8 cellular contexts compared by ENCODE assay signal in genomic region chr1:235328271-235329138, GRCh38. TPM values are rescaled to one million over a fixed set of nuclear protein-coding genes. Genes with fewer than 3 reads are reported as not detected.
A peak's percentile ranks its signal among the peaks of the same experiment; 100 is the strongest.
DNase-seq lines count a peak whose midpoint lies in the region; ATAC-seq, FAIRE-seq and TF ChIP-seq lines count a peak whose summit lies in the region.

GGPS1 (plus strand) TSS chr1:235328570; CDS start chr1:235335265, 6,695 bp downstream.

- peak; percentile 83 for TF ChIP-seq POLR2A in GM12891 (IDR thresholded peaks at IDR 0.05; ENCODE audit: low read depth, low read length)

- peak within 1 kb of the TSS; percentile 77 for H2AFZ ChIP-seq in parathyroid adenoma

- H3K4me1 ChIP-seq in adipocyte (ENCODE audit: control insufficient read depth, insufficient read depth, low read length): peaks cover 40% of the 10 kb centered on the region
- H3K4me1 ChIP-seq in cardiac muscle cell (ENCODE audit: low read depth): peaks cover 35% of the 10 kb centered on the region
- peaks cover 7% of the 10 kb centered on the region for H3K4me1 ChIP-seq in parathyroid adenoma
- peaks cover 0 to 63% (median 55%) of the 10 kb centered on the region in 4 donors for H3K4me1 ChIP-seq in tibial artery

- DNase-seq in GM12891 (ENCODE audit: insufficient read length, low spot score): peak; percentile 56
- DNase-seq in NCI-H1436 (lab: John Stamatoyannopoulos, UW): peak; percentile 100
- DNase-seq in SW480 (ENCODE audit: low spot score): peak; percentile 100
- DNase-seq in adipocyte (ENCODE audit: low read depth): peak; percentile 100
- DNase-seq in cardiac muscle cell (ENCODE audit: low read depth in 1 of 2, low spot score in 1 of 2): peak; percentile 99 to 100
- DNase-seq in tibial artery: peak; percentile 97 to 99

- H3K36me3 ChIP-seq in adipocyte (ENCODE audit: control insufficient read depth, insufficient read depth, low read length, severe bottlenecking) (no peaks in the 10 kb centered on the region), cardiac muscle cell (no peaks in the 10 kb centered on the region), parathyroid adenoma (ENCODE audit: control insufficient read depth, insufficient read depth, low read length) (no peaks in the 10 kb centered on the region), tibial artery (peaks cover 0 to 7% (median 0%) of the 10 kb centered on the region in 3 donors)

- TF ChIP-seq CTCF in cardiac muscle cell (IDR thresholded peaks at IDR 0.05; ENCODE audit: low read depth, low read length) (no peak), parathyroid adenoma (IDR thresholded peaks at IDR 0.05) (no peak), tibial artery (IDR thresholded peaks at IDR 0.05) (no peak)

- peak; percentile 72 for ATAC-seq in HG02840 (IDR thresholded peaks at IDR 0.05; ENCODE audit: low FRiP score, unreplicated experiment)

- H3K9me3 ChIP-seq in adipocyte (ENCODE audit: control insufficient read depth, low read length) (no peaks in the 10 kb centered on the region), cardiac muscle cell (ENCODE audit: low read depth) (no peaks in the 10 kb centered on the region), parathyroid adenoma (ENCODE audit: control insufficient read depth, low read length) (no peaks in the 10 kb centered on the region), tibial artery (no peaks in the 10 kb centered on the region)

- FAIRE-seq in GM12891 (lab: Jason Lieb, UNC): peak; percentile 99

- peak within 1 kb of the TSS; percentile 99 for H3K4me3 ChIP-seq in adipocyte (ENCODE audit: low read length)
- peak within 1 kb of the TSS; percentile 99 for H3K4me3 ChIP-seq in cardiac muscle cell
- peak within 1 kb of the TSS; percentile 83 for H3K4me3 ChIP-seq in parathyroid adenoma (ENCODE audit: low read depth, low read length)
- H3K4me3 ChIP-seq in tibial artery: peak within 1 kb of the TSS; percentile 77 to 98

- H3K27me3 ChIP-seq in adipocyte (replicated peaks; ENCODE audit: control insufficient read depth, insufficient read depth, low read length) (no peaks in the 10 kb centered on the region), cardiac muscle cell (no peaks in the 10 kb centered on the region), parathyroid adenoma (ENCODE audit: control insufficient read depth, insufficient read depth, low read length) (no peaks in the 10 kb centered on the region), tibial artery (no peaks in the 10 kb centered on the region)

- peak within 1 kb of the TSS; percentile 97 for H3K4me2 ChIP-seq in parathyroid adenoma (ENCODE audit: low read length)

- peak within 1 kb of the TSS; percentile 96 for H3K27ac ChIP-seq in cardiac muscle cell
- peak within 1 kb of the TSS; percentile 94 for H3K27ac ChIP-seq in parathyroid adenoma
- peak within 1 kb of the TSS; percentile 96 for H3K27ac ChIP-seq in tibial artery

- H3K9ac ChIP-seq in adipocyte (ENCODE audit: low read length) (peak within 1 kb of the TSS; percentile 93), parathyroid adenoma (peak within 1 kb of the TSS; percentile 53)

- peaks cover 30% of the 10 kb centered on the region for H3K79me2 ChIP-seq in parathyroid adenoma

- intact Hi-C loops in tibial artery (cut with DNase I; ENCODE audit: low total_unique reads): loop anchor here (10.0 kb wide), 1 partner anchor 74 kb away; no protein-coding TSS in a partner anchor

TF ChIP-seq in GM12891, 5 proteins besides CTCF, POLR2A, EP300 and RAD21:
- TF ChIP-seq POU2F2 (IDR thresholded peaks at IDR 0.05; ENCODE audit: low read depth, low read length) (peak; percentile 57; the same call in 1 of the 2 replicates), POLR2AphosphoS5 (IDR thresholded peaks at IDR 0.05; ENCODE audit: low read depth, low read length) (peak; percentile 63), PAX5 (IDR thresholded peaks at IDR 0.05; ENCODE audit: insufficient read depth, low read length, severe bottlenecking) (no peak), TAF1 (IDR thresholded peaks at IDR 0.05; ENCODE audit: low read depth, low read length) (peak; percentile 69), SPI1 (IDR thresholded peaks at IDR 0.05; ENCODE audit: low read depth, low read length) (no peak; the same call in none of the 2 replicates)

RNA-seq across cellular contexts. Expression of gene GGPS1, which starts in this region (rescaled TPM):
- 13.6 TPM for polyA plus RNA-seq in GM12891 (2012; ENCODE audit: low read depth, missing spikeins)
- total RNA-seq in cardiac muscle cell: 14.9 and 17.4 TPM in 2 replicates
- polyA plus RNA-seq in cardiac muscle cell: 66.9 and 73.2 TPM in 2 replicates

Comparison
In these comparisons a context has a peak if more than half of its experiments do, and no peak if none do; other contexts are left out.
1. Peak in every context shown above with its lines: DNase-seq, ATAC-seq, H3K4me3 ChIP-seq and H3K27ac ChIP-seq.